1 cellular context compared by ENCODE assay signal in genomic region chr19:35165200-35166058, GRCh38.
TF ChIP-seq lines count a peak whose summit lies in the region.

No MANE protein-coding gene starts in this region.

TF ChIP-seq in K562, 482 proteins besides CTCF, POLR2A, EP300 and RAD21 (continued from another document and continues in another):
- peak; percentile 60 for TF ChIP-seq ZNF398 (CRISPR knock-in tag; IDR thresholded peaks at IDR 0.05)
- 0 out of 2 replicates have a peak, but pooled peaks have one; percentile 23 for TF ChIP-seq SOX6 (IDR thresholded peaks at IDR 0.05)
- TF ChIP-seq ZNF449 (CRISPR knock-in tag; IDR thresholded peaks at IDR 0.05): peak; percentile 90
- TF ChIP-seq BHLHE40 (IDR thresholded peaks at IDR 0.05; ENCODE audit: low read length): peak; percentile 73; the same call in 1 of the 2 replicates
- TF ChIP-seq PTBP1 (IDR thresholded peaks at IDR 0.05; ENCODE audit: low read depth, low read length): 0 out of 2 replicates have a peak, but pooled peaks have one; percentile 35
- TF ChIP-seq POLR2H (tag; IDR thresholded peaks at IDR 0.05; ENCODE audit: low read depth): peak; percentile 39; the same call in 1 of the 2 replicates
- peak in 1 of 3 experiments; percentile 58; a peak in 1 of 6 replicates for TF ChIP-seq ZBTB11 (CRISPR knock-in tag; IDR thresholded peaks at IDR 0.05)
- no peak for TF ChIP-seq KDM4B (IDR thresholded peaks at IDR 0.05; ENCODE audit: borderline replicate concordance in 2 of 2, low read depth in 1 of 2)
- peak in 1 of 2 experiments; percentile 33; a peak in 2 of 4 replicates for TF ChIP-seq FOXK2 (conservative IDR thresholded peaks at IDR 0.05 in 1 of 2, IDR thresholded peaks at IDR 0.05 in 1 of 2; ENCODE audit: low read depth in 2 of 2)
- TF ChIP-seq HDAC2 (IDR thresholded peaks at IDR 0.05): peak; percentile 53; the same call in 1 of the 2 replicates
- peak; percentile 94 for TF ChIP-seq PTTG1 (tag; IDR thresholded peaks at IDR 0.05; ENCODE audit: low read depth)
- TF ChIP-seq GTF2E2 (tag; IDR thresholded peaks at IDR 0.05): peak; percentile 83; the same call in 1 of the 2 replicates
- peak; percentile 51 for TF ChIP-seq PKNOX1 (IDR thresholded peaks at IDR 0.05)
- TF ChIP-seq SAP30 (IDR thresholded peaks at IDR 0.05; ENCODE audit: borderline replicate concordance, insufficient read depth, low read depth, low read length, poor library complexity, severe bottlenecking): no peak
- TF ChIP-seq MAZ (CRISPR knock-in tag; conservative IDR thresholded peaks at IDR 0.05 in 1 of 2, IDR thresholded peaks at IDR 0.05 in 1 of 2): peak in 1 of 2 experiments; percentile 65; a peak in 1 of 4 replicates
- no peak; the same call in 1 of the 2 replicates for TF ChIP-seq ATF7 (IDR thresholded peaks at IDR 0.05)
- no peak for TF ChIP-seq MCM7 (IDR thresholded peaks at IDR 0.05)
- no peak for TF ChIP-seq MITF (IDR thresholded peaks at IDR 0.05)
- no peak for TF ChIP-seq ATF1 (CRISPR knock-in tag; IDR thresholded peaks at IDR 0.05)
- TF ChIP-seq ATF1 (tag; IDR thresholded peaks at IDR 0.05): peak; percentile 28; the same call in 1 of the 2 replicates
- no peak for TF ChIP-seq JUNB (CRISPR knock-in tag; conservative IDR thresholded peaks at IDR 0.05)
- peak; percentile 56; the same call in 1 of the 2 replicates for TF ChIP-seq ZNF174 (CRISPR knock-in tag; IDR thresholded peaks at IDR 0.05)
- peak; percentile 51; the same call in 1 of the 2 replicates for TF ChIP-seq DPF2 (IDR thresholded peaks at IDR 0.05)
- peak; percentile 86 for TF ChIP-seq ZNF696 (CRISPR knock-in tag; conservative IDR thresholded peaks at IDR 0.05)
- TF ChIP-seq IRF9 (tag; IDR thresholded peaks at IDR 0.05): peak; percentile 87
- no peak for TF ChIP-seq CREBBP (IDR thresholded peaks at IDR 0.05; ENCODE audit: low read depth, low read length)
- peak; percentile 96 for TF ChIP-seq ZNF311 (CRISPR knock-in tag; IDR thresholded peaks at IDR 0.05)
- TF ChIP-seq SRSF3 (IDR thresholded peaks at IDR 0.05; ENCODE audit: insufficient read depth, low read length): no peak
- peak; percentile 90 for TF ChIP-seq HIVEP1 (CRISPR knock-in tag; IDR thresholded peaks at IDR 0.05)
- 0 out of 2 replicates have a peak, but pooled peaks have one; percentile 10 for TF ChIP-seq ZNF57 (CRISPR knock-in tag; IDR thresholded peaks at IDR 0.05)
- TF ChIP-seq ZNF197 (CRISPR knock-in tag; IDR thresholded peaks at IDR 0.05; ENCODE audit: low read depth): peak; percentile 23; the same call in 1 of the 2 replicates
- TF ChIP-seq, protein P1, sequence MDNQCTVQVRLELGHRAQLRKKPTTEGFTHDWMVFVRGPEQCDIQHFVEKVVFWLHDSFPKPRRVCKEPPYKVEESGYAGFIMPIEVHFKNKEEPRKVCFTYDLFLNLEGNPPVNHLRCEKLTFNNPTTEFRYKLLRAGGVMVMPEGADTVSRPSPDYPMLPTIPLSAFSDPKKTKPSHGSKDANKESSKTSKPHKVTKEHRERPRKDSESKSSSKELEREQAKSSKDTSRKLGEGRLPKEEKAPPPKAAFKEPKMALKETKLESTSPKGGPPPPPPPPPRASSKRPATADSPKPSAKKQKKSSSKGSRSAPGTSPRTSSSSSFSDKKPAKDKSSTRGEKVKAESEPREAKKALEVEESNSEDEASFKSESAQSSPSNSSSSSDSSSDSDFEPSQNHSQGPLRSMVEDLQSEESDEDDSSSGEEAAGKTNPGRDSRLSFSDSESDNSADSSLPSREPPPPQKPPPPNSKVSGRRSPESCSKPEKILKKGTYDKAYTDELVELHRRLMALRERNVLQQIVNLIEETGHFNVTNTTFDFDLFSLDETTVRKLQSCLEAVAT (IDR thresholded peaks at IDR 0.05): no peak
- peak; percentile 73 for TF ChIP-seq ZBTB12 (CRISPR knock-in tag; IDR thresholded peaks at IDR 0.05)
- peak; percentile 62; the same call in 1 of the 2 replicates for TF ChIP-seq NR4A1 (CRISPR knock-in tag; IDR thresholded peaks at IDR 0.05)
- peak; percentile 99 for TF ChIP-seq NR4A1 (tag; IDR thresholded peaks at IDR 0.05)
- TF ChIP-seq PYGO2 (tag; IDR thresholded peaks at IDR 0.05): peak; percentile 95
- TF ChIP-seq, protein P2, sequence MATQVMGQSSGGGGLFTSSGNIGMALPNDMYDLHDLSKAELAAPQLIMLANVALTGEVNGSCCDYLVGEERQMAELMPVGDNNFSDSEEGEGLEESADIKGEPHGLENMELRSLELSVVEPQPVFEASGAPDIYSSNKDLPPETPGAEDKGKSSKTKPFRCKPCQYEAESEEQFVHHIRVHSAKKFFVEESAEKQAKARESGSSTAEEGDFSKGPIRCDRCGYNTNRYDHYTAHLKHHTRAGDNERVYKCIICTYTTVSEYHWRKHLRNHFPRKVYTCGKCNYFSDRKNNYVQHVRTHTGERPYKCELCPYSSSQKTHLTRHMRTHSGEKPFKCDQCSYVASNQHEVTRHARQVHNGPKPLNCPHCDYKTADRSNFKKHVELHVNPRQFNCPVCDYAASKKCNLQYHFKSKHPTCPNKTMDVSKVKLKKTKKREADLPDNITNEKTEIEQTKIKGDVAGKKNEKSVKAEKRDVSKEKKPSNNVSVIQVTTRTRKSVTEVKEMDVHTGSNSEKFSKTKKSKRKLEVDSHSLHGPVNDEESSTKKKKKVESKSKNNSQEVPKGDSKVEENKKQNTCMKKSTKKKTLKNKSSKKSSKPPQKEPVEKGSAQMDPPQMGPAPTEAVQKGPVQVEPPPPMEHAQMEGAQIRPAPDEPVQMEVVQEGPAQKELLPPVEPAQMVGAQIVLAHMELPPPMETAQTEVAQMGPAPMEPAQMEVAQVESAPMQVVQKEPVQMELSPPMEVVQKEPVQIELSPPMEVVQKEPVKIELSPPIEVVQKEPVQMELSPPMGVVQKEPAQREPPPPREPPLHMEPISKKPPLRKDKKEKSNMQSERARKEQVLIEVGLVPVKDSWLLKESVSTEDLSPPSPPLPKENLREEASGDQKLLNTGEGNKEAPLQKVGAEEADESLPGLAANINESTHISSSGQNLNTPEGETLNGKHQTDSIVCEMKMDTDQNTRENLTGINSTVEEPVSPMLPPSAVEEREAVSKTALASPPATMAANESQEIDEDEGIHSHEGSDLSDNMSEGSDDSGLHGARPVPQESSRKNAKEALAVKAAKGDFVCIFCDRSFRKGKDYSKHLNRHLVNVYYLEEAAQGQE (CRISPR knock-in tag; IDR thresholded peaks at IDR 0.05; ENCODE audit: low read depth): 0 out of 2 replicates have a peak, but pooled peaks have one; percentile 42
- TF ChIP-seq KLF10 (CRISPR knock-in tag; IDR thresholded peaks at IDR 0.05): peak; percentile 81; the same call in 1 of the 2 replicates
- TF ChIP-seq NCOA6 (IDR thresholded peaks at IDR 0.05): no peak
- 0 out of 2 replicates have a peak, but pooled peaks have one; percentile 28 for TF ChIP-seq ZNF695 (CRISPR knock-in tag; IDR thresholded peaks at IDR 0.05)
- peak; percentile 36; the same call in 1 of the 2 replicates for TF ChIP-seq ETV1 (tag; conservative IDR thresholded peaks at IDR 0.05; ENCODE audit: low read depth)
- no peak; the same call in 1 of the 2 replicates for TF ChIP-seq FOSL1 (tag; conservative IDR thresholded peaks at IDR 0.05)
